Comparison of ENCODE assay signal across 8 cellular contexts in genomic region chr2:105329561-105330495, GRCh38. TPM values are rescaled to one million over a fixed set of nuclear protein-coding genes. Genes with fewer than 3 reads are reported as not detected.
DNase-seq lines count a peak whose midpoint lies in the region; ATAC-seq, FAIRE-seq and TF ChIP-seq lines count a peak whose summit lies in the region.

TGFBRAP1 (minus strand) TSS chr2:105329735; CDS start chr2:105308301, 21,434 bp downstream.

- CTCF ChIA-PET in CD8-positive, alpha-beta T cell (lab: Charles Lee): no interaction called here

- peak; percentile 81 for ATAC-seq in CD8-positive, alpha-beta T cell
- ATAC-seq in GM19372 (IDR thresholded peaks at IDR 0.05; ENCODE audit: low read depth, unreplicated experiment): peak; percentile 73
- ATAC-seq in HG03457 (IDR thresholded peaks at IDR 0.05; ENCODE audit: unreplicated experiment): peak; percentile 56

- H3K9me3 ChIP-seq in CD8-positive, alpha-beta T cell (ENCODE audit: low read length): no peaks in the 10 kb centered on the region
- no peaks in the 10 kb centered on the region for H3K9me3 ChIP-seq in neutrophil
- no peaks in the 10 kb centered on the region for H3K9me3 ChIP-seq in thyroid gland

- no peaks in the 10 kb centered on the region for H3K36me3 ChIP-seq in CD8-positive, alpha-beta T cell (ENCODE audit: insufficient read depth, low read length)
- H3K36me3 ChIP-seq in neutrophil (no peaks in the 10 kb centered on the region), thyroid gland (peaks cover 0 to 4% of the 10 kb centered on the region in 2 donors)

- H3K4me1 Mint-ChIP-seq in CD8-positive, alpha-beta T cell (ENCODE audit: low read depth): peaks cover 50% of the 10 kb centered on the region

- peaks cover 14% of the 10 kb centered on the region for H3K36me3 Mint-ChIP-seq in CD8-positive, alpha-beta T cell

- H3K9me3 Mint-ChIP-seq in CD8-positive, alpha-beta T cell: no peaks in the 10 kb centered on the region

- peak within 1 kb of the TSS; percentile 72 for H3K4me3 ChIP-seq in CD8-positive, alpha-beta T cell (ENCODE audit: low read depth, low read length)
- peak within 1 kb of the TSS; percentile 66 to 69 for H3K4me3 ChIP-seq in neutrophil (ENCODE audit: low read depth in 1 of 2, low read length in 1 of 2)
- H3K4me3 ChIP-seq in thyroid gland (replicated peaks in 1 of 3): peak within 1 kb of the TSS; percentile 3 to 61 (median 54)

- peaks cover 33% of the 10 kb centered on the region for H3K4me1 ChIP-seq in CD8-positive, alpha-beta T cell (ENCODE audit: insufficient read depth, low read length)
- H3K4me1 ChIP-seq in neutrophil (ENCODE audit: control insufficient read depth in 1 of 2, insufficient read depth in 1 of 2, low read depth in 1 of 2, low read length in 1 of 2) (peaks cover 46 to 55% of the 10 kb centered on the region in 2 experiments), thyroid gland (peaks cover 15 to 19% of the 10 kb centered on the region in 2 donors)

- peak in 6 of 7 experiments; percentile 34 to 76 (median 50) for DNase-seq in CD8-positive, alpha-beta T cell
- DNase-seq in RPMI8226: peak; percentile 79
- DNase-seq in activated gamma-delta T cell treated with Interleukin-2 at 50 U/mL for 16 hours: peak; percentile 47
- DNase-seq in frontal cortex (ENCODE audit: low spot score in 2 of 2): peak; percentile 82 to 88
- peak; percentile 53 to 55 for DNase-seq in thyroid gland

- TF ChIP-seq POLR2A in thyroid gland (IDR thresholded peaks at IDR 0.05): peak in 1 of 2 donors; percentile 55

- no peak for FAIRE-seq in frontal cortex (lab: Jason Lieb, UNC)

- peak within 1 kb of the TSS; percentile 94 for H3K27ac Mint-ChIP-seq in CD8-positive, alpha-beta T cell

- intact Hi-C loops in CD8-positive, alpha-beta T cell (cut with DNase I, micrococcal nuclease): loop anchor here (1.0 to 10.0 kb wide), 4 partner anchors 7 to 865 kb away; partner anchors contain the start of genes UXS1 (in 2 of the 2), C2orf49 (in 1 of the 2) and MRPS9 (in 1 of the 2)
- intact Hi-C loops in thyroid gland (cut with DNase I): no loop called here

- H3K27me3 Mint-ChIP-seq in CD8-positive, alpha-beta T cell (ENCODE audit: low read depth): no peaks in the 10 kb centered on the region

- peak within 1 kb of the TSS; percentile 86 for H3K27ac ChIP-seq in CD8-positive, alpha-beta T cell (ENCODE audit: low read depth, low read length)
- H3K27ac ChIP-seq in neutrophil: peak within 1 kb of the TSS; percentile 77
- H3K27ac ChIP-seq in thyroid gland: peak within 1 kb of the TSS; percentile 74 to 80 (median 79)

- POLR2A ChIA-PET in CD8-positive, alpha-beta T cell (lab: Charles Lee): interaction anchor here (0.6 to 1.9 kb wide), 5 partner anchors 9 to 292 kb away, joined by 3 to 15 read pairs (median 4); partner anchors contain the start of genes C2orf49 and MRPS9

- WGBS in thyroid gland, 2 donors: 7 to 87% methylated on average over 1 to 24 of the region's 101 CpGs

- H3K27me3 ChIP-seq in CD8-positive, alpha-beta T cell (ENCODE audit: insufficient read depth, low read length): no peaks in the 10 kb centered on the region
- H3K27me3 ChIP-seq in neutrophil: no peaks in the 10 kb centered on the region
- H3K27me3 ChIP-seq in thyroid gland: no peaks in the 10 kb centered on the region

- no peak for TF ChIP-seq CTCF in CD8-positive, alpha-beta T cell (IDR thresholded peaks at IDR 0.05)
- no peak for TF ChIP-seq CTCF in neutrophil (IDR thresholded peaks at IDR 0.05)
- TF ChIP-seq CTCF in thyroid gland (IDR thresholded peaks at IDR 0.05): peak in 1 of 6 experiments; percentile 10

- H3K4me3 Mint-ChIP-seq in CD8-positive, alpha-beta T cell: peak within 1 kb of the TSS; percentile 92

RNA-seq across cellular contexts. Expression of gene TGFBRAP1, which starts in this region (rescaled TPM):
- total RNA-seq in CD8-positive, alpha-beta T cell: 10 to 100 TPM; 16.1 to 16.3 TPM
- 20.4 TPM for total RNA-seq in frontal cortex
- 10 to 100 TPM; 35.4 to 53.2 (median 40.1) TPM for total RNA-seq in thyroid gland

Comparison
In these comparisons a context has a peak if more than half of its experiments do, and no peak if none do; other contexts are left out.
1. Peak in every context shown above with its lines: DNase-seq, ATAC-seq, H3K4me3 ChIP-seq and H3K27ac ChIP-seq.